ENCODE assay signal across 27 cellular contexts in the genomic region with DNA sequence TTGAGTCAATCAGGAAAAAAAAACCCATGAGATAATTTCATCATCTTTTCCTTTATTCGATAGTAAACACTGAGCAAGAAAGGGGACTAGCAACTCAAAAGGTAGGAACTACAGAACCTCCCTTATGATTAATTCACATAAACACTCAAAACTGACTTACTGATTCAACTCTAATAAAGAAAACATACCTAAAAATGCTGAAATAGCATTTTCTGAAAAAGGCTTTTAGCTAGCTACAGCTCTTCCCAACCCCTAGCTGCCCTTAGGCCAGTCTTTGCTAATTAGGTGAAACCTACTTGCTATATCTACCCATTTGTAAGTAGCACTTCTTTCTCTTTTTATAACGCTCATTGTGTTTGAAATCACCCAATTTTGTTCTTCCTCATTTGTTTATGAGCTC.
"Had no signal": no experiment of that assay in that cellular context is flagged by ENCODE, and none has a peak within 500 bp of the region (broad histone marks: within the 10 kb centered on the region; RNA-seq: fewer than 3 reads in every experiment).

No MANE protein-coding gene starts in this region.

- H3K4me3 ChIP-seq: colonic mucosa, esophagus muscularis mucosa, gastroesophageal sphincter, heart left ventricle, hepatocyte, lung, smooth muscle cell, testis, tibial artery had no signal

- ATAC-seq: foreskin keratinocyte, gastroesophageal sphincter, heart left ventricle, left lobe of liver, natural killer cell, sciatic nerve had no signal

- H3K4me3 Mint-ChIP-seq: memory B cell, natural killer cell, type B pancreatic cell had no signal

- H2AFZ ChIP-seq: hepatocyte, parathyroid adenoma had no signal

- H3K9me3 ChIP-seq: colonic mucosa, esophagus muscularis mucosa, gastroesophageal sphincter, heart left ventricle, testis, tibial artery had no signal

- H3K36me3 Mint-ChIP-seq: natural killer cell had no signal

- H3K4me1 ChIP-seq: colonic mucosa, esophagus muscularis mucosa, foreskin keratinocyte, gastroesophageal sphincter, heart left ventricle, parathyroid adenoma, testis, tibial artery had no signal

- H3K27me3 ChIP-seq: colonic mucosa, esophagus muscularis mucosa, foreskin keratinocyte, gastroesophageal sphincter, heart left ventricle, hepatocyte, testis, tibial artery had no signal

- H3K27me3 Mint-ChIP-seq: memory B cell, progenitor cell of endocrine pancreas, type B pancreatic cell had no signal

- H3K27ac ChIP-seq: colonic mucosa, esophagus muscularis mucosa, foreskin keratinocyte, gastroesophageal sphincter, heart left ventricle, hepatocyte, parathyroid adenoma, testis, tibial artery had no signal

- FAIRE-seq: endothelial cell of umbilical vein, kidney had no signal

- H3K4me2 ChIP-seq: hepatocyte, smooth muscle cell had no signal

- H3K9ac ChIP-seq: parathyroid adenoma had no signal

- H3K27ac Mint-ChIP-seq: type B pancreatic cell had no signal

- H3K79me2 ChIP-seq: hepatocyte, parathyroid adenoma had no signal

- DNase-seq: colonic mucosa; dermis blood vessel endothelial cell; effector memory CD4-positive, alpha-beta T cell; foreskin keratinocyte; heart left ventricle; kidney; natural killer cell; stimulated activated CD4-positive, alpha-beta T cell treated with anti-CD3 and anti-CD28 coated beads, Interleukin-12 subunit alpha, Interleukin-12 subunit beta, amount 100 ng/mL, for 4 hours; stimulated activated CD4-positive, alpha-beta T cell treated with anti-CD3 and anti-CD28 coated beads, Interleukin-1b, Interleukin-23, amount 100 ng/mL, for 48 hours; stimulated activated CD4-positive, alpha-beta T cell treated with anti-CD3 and anti-CD28 coated beads, Interleukin-4, amount 100 ng/mL, for 1 hour; stimulated activated CD8-positive, alpha-beta memory T cell treated with anti-CD3 and anti-CD28 coated beads, Interleukin-4, amount 100 ng/mL, for 48 hours; stimulated activated naive CD4-positive, alpha-beta T cell; substantia nigra; testis; tibial artery had no signal

- H3K36me3 ChIP-seq: colonic mucosa had no signal

- H3K9me3 Mint-ChIP-seq: natural killer cell had no signal
